ENCODE assay signal across 1 cellular context in the genomic region with DNA sequence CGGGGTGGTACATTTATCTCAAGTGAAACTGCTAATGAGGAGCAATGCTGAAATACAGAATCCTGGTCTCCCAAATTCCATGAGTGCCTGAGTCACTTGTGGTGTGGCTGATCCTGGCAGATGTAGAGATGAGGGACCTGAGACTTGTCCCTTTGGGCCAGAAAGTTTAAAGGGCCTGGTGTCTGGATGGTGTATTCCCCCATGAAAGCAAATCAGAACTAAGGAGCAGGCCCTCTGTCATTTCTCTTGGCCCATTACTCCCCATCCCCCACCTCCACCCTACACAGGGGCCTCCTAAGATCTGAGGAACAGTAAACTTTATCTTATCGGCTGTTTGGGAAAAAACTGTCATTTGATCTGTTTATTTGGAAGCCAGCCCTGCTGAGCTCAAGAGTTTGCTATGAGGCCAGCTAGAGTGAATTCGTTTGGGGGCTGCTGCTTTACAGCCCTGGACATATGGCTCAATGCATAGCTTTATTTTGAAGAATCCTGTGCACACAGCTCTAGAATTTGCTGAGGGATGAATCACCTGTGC.
TF ChIP-seq lines count a peak whose summit lies in the region.

No MANE protein-coding gene starts in this region.

TF ChIP-seq in HepG2, 621 proteins besides CTCF, POLR2A, EP300 and RAD21 (continued from another document and continues in another):
- TF ChIP-seq, protein P1, sequence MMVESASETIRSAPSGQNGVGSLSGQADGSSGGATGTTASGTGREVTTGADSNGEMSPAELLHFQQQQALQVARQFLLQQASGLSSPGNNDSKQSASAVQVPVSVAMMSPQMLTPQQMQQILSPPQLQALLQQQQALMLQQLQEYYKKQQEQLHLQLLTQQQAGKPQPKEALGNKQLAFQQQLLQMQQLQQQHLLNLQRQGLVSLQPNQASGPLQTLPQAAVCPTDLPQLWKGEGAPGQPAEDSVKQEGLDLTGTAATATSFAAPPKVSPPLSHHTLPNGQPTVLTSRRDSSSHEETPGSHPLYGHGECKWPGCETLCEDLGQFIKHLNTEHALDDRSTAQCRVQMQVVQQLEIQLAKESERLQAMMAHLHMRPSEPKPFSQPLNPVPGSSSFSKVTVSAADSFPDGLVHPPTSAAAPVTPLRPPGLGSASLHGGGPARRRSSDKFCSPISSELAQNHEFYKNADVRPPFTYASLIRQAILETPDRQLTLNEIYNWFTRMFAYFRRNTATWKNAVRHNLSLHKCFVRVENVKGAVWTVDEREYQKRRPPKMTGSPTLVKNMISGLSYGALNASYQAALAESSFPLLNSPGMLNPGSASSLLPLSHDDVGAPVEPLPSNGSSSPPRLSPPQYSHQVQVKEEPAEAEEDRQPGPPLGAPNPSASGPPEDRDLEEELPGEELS (CRISPR knock-in tag; IDR thresholded peaks at IDR 0.05), result peak; percentile 68
- TF ChIP-seq, protein P2, sequence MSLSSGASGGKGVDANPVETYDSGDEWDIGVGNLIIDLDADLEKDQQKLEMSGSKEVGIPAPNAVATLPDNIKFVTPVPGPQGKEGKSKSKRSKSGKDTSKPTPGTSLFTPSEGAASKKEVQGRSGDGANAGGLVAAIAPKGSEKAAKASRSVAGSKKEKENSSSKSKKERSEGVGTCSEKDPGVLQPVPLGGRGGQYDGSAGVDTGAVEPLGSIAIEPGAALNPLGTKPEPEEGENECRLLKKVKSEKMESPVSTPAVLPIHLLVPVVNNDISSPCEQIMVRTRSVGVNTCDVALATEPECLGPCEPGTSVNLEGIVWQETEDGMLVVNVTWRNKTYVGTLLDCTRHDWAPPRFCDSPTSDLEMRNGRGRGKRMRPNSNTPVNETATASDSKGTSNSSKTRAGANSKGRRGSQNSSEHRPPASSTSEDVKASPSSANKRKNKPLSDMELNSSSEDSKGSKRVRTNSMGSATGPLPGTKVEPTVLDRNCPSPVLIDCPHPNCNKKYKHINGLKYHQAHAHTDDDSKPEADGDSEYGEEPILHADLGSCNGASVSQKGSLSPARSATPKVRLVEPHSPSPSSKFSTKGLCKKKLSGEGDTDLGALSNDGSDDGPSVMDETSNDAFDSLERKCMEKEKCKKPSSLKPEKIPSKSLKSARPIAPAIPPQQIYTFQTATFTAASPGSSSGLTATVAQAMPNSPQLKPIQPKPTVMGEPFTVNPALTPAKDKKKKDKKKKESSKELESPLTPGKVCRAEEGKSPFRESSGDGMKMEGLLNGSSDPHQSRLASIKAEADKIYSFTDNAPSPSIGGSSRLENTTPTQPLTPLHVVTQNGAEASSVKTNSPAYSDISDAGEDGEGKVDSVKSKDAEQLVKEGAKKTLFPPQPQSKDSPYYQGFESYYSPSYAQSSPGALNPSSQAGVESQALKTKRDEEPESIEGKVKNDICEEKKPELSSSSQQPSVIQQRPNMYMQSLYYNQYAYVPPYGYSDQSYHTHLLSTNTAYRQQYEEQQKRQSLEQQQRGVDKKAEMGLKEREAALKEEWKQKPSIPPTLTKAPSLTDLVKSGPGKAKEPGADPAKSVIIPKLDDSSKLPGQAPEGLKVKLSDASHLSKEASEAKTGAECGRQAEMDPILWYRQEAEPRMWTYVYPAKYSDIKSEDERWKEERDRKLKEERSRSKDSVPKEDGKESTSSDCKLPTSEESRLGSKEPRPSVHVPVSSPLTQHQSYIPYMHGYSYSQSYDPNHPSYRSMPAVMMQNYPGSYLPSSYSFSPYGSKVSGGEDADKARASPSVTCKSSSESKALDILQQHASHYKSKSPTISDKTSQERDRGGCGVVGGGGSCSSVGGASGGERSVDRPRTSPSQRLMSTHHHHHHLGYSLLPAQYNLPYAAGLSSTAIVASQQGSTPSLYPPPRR (CRISPR knock-in tag; IDR thresholded peaks at IDR 0.05; ENCODE audit: borderline replicate concordance), result peak; percentile 21; the same call in 1 of the 2 replicates
- TF ChIP-seq ARNTL (CRISPR knock-in tag; IDR thresholded peaks at IDR 0.05) (no peak), ZNF160 (CRISPR knock-in tag; IDR thresholded peaks at IDR 0.05) (no peak), ZNF331 (CRISPR knock-in tag; IDR thresholded peaks at IDR 0.05) (peak; percentile 81; the same call in 1 of the 2 replicates), SALL1 (CRISPR knock-in tag; IDR thresholded peaks at IDR 0.05) (peak; percentile 18; the same call in 1 of the 2 replicates), THAP11 (CRISPR knock-in tag; IDR thresholded peaks at IDR 0.05) (0 out of 2 replicates have a peak, but pooled peaks have one; percentile 9), NFRKB (IDR thresholded peaks at IDR 0.05) (no peak), MBNL3 (CRISPR knock-in tag; conservative IDR thresholded peaks at IDR 0.05) (no peak), ZNF792 (CRISPR knock-in tag; IDR thresholded peaks at IDR 0.05) (no peak), SIX4 (CRISPR knock-in tag; IDR thresholded peaks at IDR 0.05) (peak; percentile 92; the same call in 1 of the 2 replicates), PPARG (CRISPR knock-in tag; conservative IDR thresholded peaks at IDR 0.05) (0 out of 2 replicates have a peak, but pooled peaks have one; percentile 21), FOXK2 (IDR thresholded peaks at IDR 0.05) (no peak), ZBTB20 (CRISPR knock-in tag; IDR thresholded peaks at IDR 0.05; ENCODE audit: borderline replicate concordance, low read depth) (peak; percentile 94; the same call in 1 of the 2 replicates), ZNF564 (CRISPR knock-in tag; IDR thresholded peaks at IDR 0.05) (no peak), RBM22 (optimal IDR thresholded peaks at IDR 0.05; ENCODE audit: low read length) (no peak), ZNF326 (CRISPR knock-in tag; IDR thresholded peaks at IDR 0.05; ENCODE audit: borderline replicate concordance) (no peak), POLR2AphosphoS5 (IDR thresholded peaks at IDR 0.05; ENCODE audit: low read depth, low read length) (no peak), MBD4 (IDR thresholded peaks at IDR 0.05; ENCODE audit: borderline replicate concordance, low read length) (no peak), SMARCE1 (IDR thresholded peaks at IDR 0.05; ENCODE audit: borderline replicate concordance) (no peak), NFIC (IDR thresholded peaks at IDR 0.05; ENCODE audit: low read length) (no peak), XRCC5 (optimal IDR thresholded peaks at IDR 0.05; ENCODE audit: low read length) (no peak), ZNF274 (CRISPR knock-in tag; IDR thresholded peaks at IDR 0.05) (no peak), ZNF678 (CRISPR knock-in tag; IDR thresholded peaks at IDR 0.05) (no peak), ZNF292 (CRISPR knock-in tag; IDR thresholded peaks at IDR 0.05; ENCODE audit: borderline replicate concordance, low read depth) (no peak), ZSCAN9 (CRISPR knock-in tag; IDR thresholded peaks at IDR 0.05; ENCODE audit: borderline replicate concordance) (no peak), NR2F6 (IDR thresholded peaks at IDR 0.05) (no peak), NR2F6 (CRISPR knock-in tag; IDR thresholded peaks at IDR 0.05) (no peak), TMF1 (CRISPR knock-in tag; IDR thresholded peaks at IDR 0.05; ENCODE audit: low read depth) (no peak)
- TF ChIP-seq, protein P3, sequence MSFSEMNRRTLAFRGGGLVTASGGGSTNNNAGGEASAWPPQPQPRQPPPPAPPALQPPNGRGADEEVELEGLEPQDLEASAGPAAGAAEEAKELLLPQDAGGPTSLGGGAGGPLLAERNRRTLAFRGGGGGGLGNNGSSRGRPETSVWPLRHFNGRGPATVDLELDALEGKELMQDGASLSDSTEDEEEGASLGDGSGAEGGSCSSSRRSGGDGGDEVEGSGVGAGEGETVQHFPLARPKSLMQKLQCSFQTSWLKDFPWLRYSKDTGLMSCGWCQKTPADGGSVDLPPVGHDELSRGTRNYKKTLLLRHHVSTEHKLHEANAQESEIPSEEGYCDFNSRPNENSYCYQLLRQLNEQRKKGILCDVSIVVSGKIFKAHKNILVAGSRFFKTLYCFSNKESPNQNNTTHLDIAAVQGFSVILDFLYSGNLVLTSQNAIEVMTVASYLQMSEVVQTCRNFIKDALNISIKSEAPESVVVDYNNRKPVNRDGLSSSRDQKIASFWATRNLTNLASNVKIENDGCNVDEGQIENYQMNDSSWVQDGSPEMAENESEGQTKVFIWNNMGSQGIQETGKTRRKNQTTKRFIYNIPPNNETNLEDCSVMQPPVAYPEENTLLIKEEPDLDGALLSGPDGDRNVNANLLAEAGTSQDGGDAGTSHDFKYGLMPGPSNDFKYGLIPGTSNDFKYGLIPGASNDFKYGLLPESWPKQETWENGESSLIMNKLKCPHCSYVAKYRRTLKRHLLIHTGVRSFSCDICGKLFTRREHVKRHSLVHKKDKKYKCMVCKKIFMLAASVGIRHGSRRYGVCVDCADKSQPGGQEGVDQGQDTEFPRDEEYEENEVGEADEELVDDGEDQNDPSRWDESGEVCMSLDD (CRISPR knock-in tag; IDR thresholded peaks at IDR 0.05; ENCODE audit: borderline replicate concordance), result no peak
- TF ChIP-seq, protein P4, sequence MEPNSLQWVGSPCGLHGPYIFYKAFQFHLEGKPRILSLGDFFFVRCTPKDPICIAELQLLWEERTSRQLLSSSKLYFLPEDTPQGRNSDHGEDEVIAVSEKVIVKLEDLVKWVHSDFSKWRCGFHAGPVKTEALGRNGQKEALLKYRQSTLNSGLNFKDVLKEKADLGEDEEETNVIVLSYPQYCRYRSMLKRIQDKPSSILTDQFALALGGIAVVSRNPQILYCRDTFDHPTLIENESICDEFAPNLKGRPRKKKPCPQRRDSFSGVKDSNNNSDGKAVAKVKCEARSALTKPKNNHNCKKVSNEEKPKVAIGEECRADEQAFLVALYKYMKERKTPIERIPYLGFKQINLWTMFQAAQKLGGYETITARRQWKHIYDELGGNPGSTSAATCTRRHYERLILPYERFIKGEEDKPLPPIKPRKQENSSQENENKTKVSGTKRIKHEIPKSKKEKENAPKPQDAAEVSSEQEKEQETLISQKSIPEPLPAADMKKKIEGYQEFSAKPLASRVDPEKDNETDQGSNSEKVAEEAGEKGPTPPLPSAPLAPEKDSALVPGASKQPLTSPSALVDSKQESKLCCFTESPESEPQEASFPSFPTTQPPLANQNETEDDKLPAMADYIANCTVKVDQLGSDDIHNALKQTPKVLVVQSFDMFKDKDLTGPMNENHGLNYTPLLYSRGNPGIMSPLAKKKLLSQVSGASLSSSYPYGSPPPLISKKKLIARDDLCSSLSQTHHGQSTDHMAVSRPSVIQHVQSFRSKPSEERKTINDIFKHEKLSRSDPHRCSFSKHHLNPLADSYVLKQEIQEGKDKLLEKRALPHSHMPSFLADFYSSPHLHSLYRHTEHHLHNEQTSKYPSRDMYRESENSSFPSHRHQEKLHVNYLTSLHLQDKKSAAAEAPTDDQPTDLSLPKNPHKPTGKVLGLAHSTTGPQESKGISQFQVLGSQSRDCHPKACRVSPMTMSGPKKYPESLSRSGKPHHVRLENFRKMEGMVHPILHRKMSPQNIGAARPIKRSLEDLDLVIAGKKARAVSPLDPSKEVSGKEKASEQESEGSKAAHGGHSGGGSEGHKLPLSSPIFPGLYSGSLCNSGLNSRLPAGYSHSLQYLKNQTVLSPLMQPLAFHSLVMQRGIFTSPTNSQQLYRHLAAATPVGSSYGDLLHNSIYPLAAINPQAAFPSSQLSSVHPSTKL (CRISPR knock-in tag; IDR thresholded peaks at IDR 0.05), result peak; percentile 37; the same call in 1 of the 2 replicates
- TF ChIP-seq, protein P5, sequence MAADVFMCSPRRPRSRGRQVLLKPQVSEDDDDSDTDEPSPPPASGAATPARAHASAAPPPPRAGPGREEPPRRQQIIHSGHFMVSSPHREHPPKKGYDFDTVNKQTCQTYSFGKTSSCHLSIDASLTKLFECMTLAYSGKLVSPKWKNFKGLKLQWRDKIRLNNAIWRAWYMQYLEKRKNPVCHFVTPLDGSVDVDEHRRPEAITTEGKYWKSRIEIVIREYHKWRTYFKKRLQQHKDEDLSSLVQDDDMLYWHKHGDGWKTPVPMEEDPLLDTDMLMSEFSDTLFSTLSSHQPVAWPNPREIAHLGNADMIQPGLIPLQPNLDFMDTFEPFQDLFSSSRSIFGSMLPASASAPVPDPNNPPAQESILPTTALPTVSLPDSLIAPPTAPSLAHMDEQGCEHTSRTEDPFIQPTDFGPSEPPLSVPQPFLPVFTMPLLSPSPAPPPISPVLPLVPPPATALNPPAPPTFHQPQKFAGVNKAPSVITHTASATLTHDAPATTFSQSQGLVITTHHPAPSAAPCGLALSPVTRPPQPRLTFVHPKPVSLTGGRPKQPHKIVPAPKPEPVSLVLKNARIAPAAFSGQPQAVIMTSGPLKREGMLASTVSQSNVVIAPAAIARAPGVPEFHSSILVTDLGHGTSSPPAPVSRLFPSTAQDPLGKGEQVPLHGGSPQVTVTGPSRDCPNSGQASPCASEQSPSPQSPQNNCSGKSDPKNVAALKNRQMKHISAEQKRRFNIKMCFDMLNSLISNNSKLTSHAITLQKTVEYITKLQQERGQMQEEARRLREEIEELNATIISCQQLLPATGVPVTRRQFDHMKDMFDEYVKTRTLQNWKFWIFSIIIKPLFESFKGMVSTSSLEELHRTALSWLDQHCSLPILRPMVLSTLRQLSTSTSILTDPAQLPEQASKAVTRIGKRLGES (CRISPR knock-in tag; IDR thresholded peaks at IDR 0.05; ENCODE audit: borderline replicate concordance), result no peak
- TF ChIP-seq, protein P6, sequence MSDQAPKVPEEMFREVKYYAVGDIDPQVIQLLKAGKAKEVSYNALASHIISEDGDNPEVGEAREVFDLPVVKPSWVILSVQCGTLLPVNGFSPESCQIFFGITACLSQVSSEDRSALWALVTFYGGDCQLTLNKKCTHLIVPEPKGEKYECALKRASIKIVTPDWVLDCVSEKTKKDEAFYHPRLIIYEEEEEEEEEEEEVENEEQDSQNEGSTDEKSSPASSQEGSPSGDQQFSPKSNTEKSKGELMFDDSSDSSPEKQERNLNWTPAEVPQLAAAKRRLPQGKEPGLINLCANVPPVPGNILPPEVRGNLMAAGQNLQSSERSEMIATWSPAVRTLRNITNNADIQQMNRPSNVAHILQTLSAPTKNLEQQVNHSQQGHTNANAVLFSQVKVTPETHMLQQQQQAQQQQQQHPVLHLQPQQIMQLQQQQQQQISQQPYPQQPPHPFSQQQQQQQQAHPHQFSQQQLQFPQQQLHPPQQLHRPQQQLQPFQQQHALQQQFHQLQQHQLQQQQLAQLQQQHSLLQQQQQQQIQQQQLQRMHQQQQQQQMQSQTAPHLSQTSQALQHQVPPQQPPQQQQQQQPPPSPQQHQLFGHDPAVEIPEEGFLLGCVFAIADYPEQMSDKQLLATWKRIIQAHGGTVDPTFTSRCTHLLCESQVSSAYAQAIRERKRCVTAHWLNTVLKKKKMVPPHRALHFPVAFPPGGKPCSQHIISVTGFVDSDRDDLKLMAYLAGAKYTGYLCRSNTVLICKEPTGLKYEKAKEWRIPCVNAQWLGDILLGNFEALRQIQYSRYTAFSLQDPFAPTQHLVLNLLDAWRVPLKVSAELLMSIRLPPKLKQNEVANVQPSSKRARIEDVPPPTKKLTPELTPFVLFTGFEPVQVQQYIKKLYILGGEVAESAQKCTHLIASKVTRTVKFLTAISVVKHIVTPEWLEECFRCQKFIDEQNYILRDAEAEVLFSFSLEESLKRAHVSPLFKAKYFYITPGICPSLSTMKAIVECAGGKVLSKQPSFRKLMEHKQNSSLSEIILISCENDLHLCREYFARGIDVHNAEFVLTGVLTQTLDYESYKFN (CRISPR knock-in tag; conservative IDR thresholded peaks at IDR 0.05), result peak; percentile 82
- TF ChIP-seq, protein P7, sequence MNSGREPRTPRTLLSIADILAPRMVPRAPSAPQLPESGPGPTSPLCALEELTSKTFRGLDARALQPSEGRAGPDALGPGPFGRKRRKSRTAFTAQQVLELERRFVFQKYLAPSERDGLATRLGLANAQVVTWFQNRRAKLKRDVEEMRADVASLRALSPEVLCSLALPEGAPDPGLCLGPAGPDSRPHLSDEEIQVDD (CRISPR knock-in tag; IDR thresholded peaks at IDR 0.05; ENCODE audit: borderline replicate concordance), result no peak
- TF ChIP-seq, protein P8, sequence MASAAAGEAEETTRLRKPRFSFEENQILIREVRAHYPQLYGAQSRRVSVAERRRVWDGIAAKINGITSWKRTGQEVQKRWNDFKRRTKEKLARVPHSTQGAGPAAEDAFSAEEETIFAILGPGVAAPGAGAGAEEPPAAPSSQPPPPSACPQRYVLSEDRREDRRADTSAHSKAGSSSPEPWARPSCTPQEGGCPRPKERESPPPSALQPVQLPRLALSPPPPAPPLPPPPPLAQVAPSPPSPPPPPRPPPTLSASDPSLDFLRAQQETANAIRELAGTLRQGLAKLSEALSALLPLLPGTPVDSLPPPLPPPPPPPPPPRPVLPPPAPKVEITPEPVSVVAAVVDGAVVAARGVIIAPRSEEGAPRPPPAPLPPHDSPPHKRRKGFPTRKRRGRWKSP (CRISPR knock-in tag; IDR thresholded peaks at IDR 0.05), result no peak
